Comparison of ENCODE assay signal across 28 cellular contexts in genomic region chr5:114308017-114308416, GRCh38. TPM values are rescaled to one million over a fixed set of nuclear protein-coding genes. Genes with fewer than 3 reads are reported as not detected.
DNase-seq lines count a peak whose midpoint lies in the region; ATAC-seq and TF ChIP-seq lines count a peak whose summit lies in the region.
"Had no signal": no experiment of that assay in that cellular context is flagged by ENCODE, and none has a peak within 500 bp of the region (broad histone marks: within the 10 kb centered on the region; RNA-seq: fewer than 3 reads in every experiment).

No MANE protein-coding gene starts in this region.

- DNase-seq in COR-L47 (lab: John Stamatoyannopoulos, UW) (peak; percentile 38), IMR-90 (no peak), endodermal cell (peak; percentile 87), mesendoderm (peak; percentile 88), GM13977 (ENCODE audit: low spot score) (no peak)
- DNase-seq in stimulated activated naive CD8-positive, alpha-beta T cell treated with anti-CD3 and anti-CD28 coated beads, Interleukin-15, amount 100 ng/mL, for 72 hours, result no peak
- DNase-seq in stimulated activated CD4-positive, alpha-beta T cell treated with anti-CD3 and anti-CD28 coated beads, Interleukin-2, amount 100 ng/mL, for 48 hours, result no peak
- DNase-seq: ACHN; Caco-2; CD4-positive, alpha-beta T cell; DMS 273 treated with DMSO at 0.1 percent for 48 hours; DMS79 treated with DMSO at 0.1 percent for 48 hours; GM23248; KG1; NCI-H1092 treated with DMSO at 0.1 percent for 48 hours; NCI-H1436 treated with DMSO at 0.1 percent for 48 hours; NCI-H2029 treated with DMSO at 0.1 percent for 48 hours; NCI-H345; NCI-H524; NCI-H774; NK-92 treated with Interleukin-12 subunit alpha and Interleukin-12 subunit beta, amount 100 ng/mL, for 24 hours; Peyer's patch; SJCRH30 had no signal

- H3K9me3 Mint-ChIP-seq in endodermal cell, result no peaks in the 10 kb centered on the region
- H3K9me3 Mint-ChIP-seq in stimulated activated naive CD8-positive, alpha-beta T cell treated with anti-CD3 and anti-CD28 coated beads, Interleukin-15, amount 100 ng/mL, for 72 hours, result no peaks in the 10 kb centered on the region
- H3K9me3 Mint-ChIP-seq: CD4-positive, alpha-beta T cell had no signal

- CTCF ChIA-PET in IMR-90 (lab: Yijun Ruan, JAX), result no interaction called here

- peaks cover 54% of the 10 kb centered on the region for H3K4me1 Mint-ChIP-seq in endodermal cell
- no peaks in the 10 kb centered on the region for H3K4me1 Mint-ChIP-seq in stimulated activated naive CD8-positive, alpha-beta T cell treated with anti-CD3 and anti-CD28 coated beads, Interleukin-15, amount 100 ng/mL, for 72 hours

- H3K4me3 ChIP-seq in IMR-90 (ENCODE audit: insufficient read depth, low read depth, low read length) (no peak overlapping the region), endodermal cell (ENCODE audit: low read length) (no peak overlapping the region), mesendoderm (ENCODE audit: low read length) (no peak overlapping the region)
- H3K4me3 ChIP-seq: BLaER1, GM12878, GM23248, Peyer's patch, SJCRH30 had no signal

- H4K5ac ChIP-seq in IMR-90 (ENCODE audit: low read depth, low read length), result no peak overlapping the region
- no peak overlapping the region for H4K5ac ChIP-seq in mesendoderm (ENCODE audit: low read length)

- H3K27ac Mint-ChIP-seq in endodermal cell, result no peak overlapping the region
- no peak overlapping the region for H3K27ac Mint-ChIP-seq in stimulated activated naive CD8-positive, alpha-beta T cell treated with anti-CD3 and anti-CD28 coated beads, Interleukin-15, amount 100 ng/mL, for 72 hours
- H3K27ac Mint-ChIP-seq: CD4-positive, alpha-beta T cell had no signal

- H3K4me2 ChIP-seq in IMR-90 (ENCODE audit: low read depth, low read length), result no peak overlapping the region
- no peak overlapping the region for H3K4me2 ChIP-seq in mesendoderm (ENCODE audit: low read length)
- H3K4me2 ChIP-seq: BLaER1 had no signal

- H4K20me1 ChIP-seq in IMR-90 (ENCODE audit: insufficient read depth, low read length), result no peaks in the 10 kb centered on the region
- H4K20me1 ChIP-seq: BLaER1 had no signal

- no peak overlapping the region for H3K27ac ChIP-seq in IMR-90 (ENCODE audit: insufficient read depth, low read length)
- H3K27ac ChIP-seq in endodermal cell (ENCODE audit: low read depth, low read length), result no peak overlapping the region
- no peak overlapping the region for H3K27ac ChIP-seq in mesendoderm (ENCODE audit: low read depth, low read length)
- H3K27ac ChIP-seq: 22Rv1, BLaER1, GM23248, Peyer's patch, SJCRH30 had no signal

- no peak overlapping the region for H2AFZ ChIP-seq in IMR-90 (replicated peaks; ENCODE audit: low read length, poor library complexity)
- H2AFZ ChIP-seq: GM23248 had no signal

- TF ChIP-seq POLR2A in IMR-90 (IDR thresholded peaks at IDR 0.05; ENCODE audit: low read depth, low read length), result no peak

- in situ Hi-C loops in IMR-90 (cut with MboI; ENCODE audit: low sequenced_read_pairs), result loop anchor here (5.0 kb wide), 1 partner anchor 211 kb away; no protein-coding TSS in a partner anchor
- in situ Hi-C loops in GM13977 (cut with MboI; ENCODE audit: low pct_unique_long_range_greater_than_20kb, low sequenced_read_pairs, unreplicated experiment), result no loop called here

- no peaks in the 10 kb centered on the region for H3K27me3 ChIP-seq in IMR-90 (ENCODE audit: control insufficient read depth, insufficient read depth, low read length)
- peaks cover 28% of the 10 kb centered on the region for H3K27me3 ChIP-seq in endodermal cell (ENCODE audit: control insufficient read depth, insufficient read depth, low read length, poor library complexity, severe bottlenecking)
- no peaks in the 10 kb centered on the region for H3K27me3 ChIP-seq in mesendoderm (ENCODE audit: insufficient read depth, low read length, poor library complexity)
- H3K27me3 ChIP-seq: BLaER1, Peyer's patch, SJCRH30 had no signal

- ATAC-seq in IMR-90 (ENCODE audit: low read depth) (no peak), HG03457 (IDR thresholded peaks at IDR 0.05; ENCODE audit: unreplicated experiment) (no peak)
- ATAC-seq in stimulated activated naive CD8-positive, alpha-beta T cell treated with anti-CD3 and anti-CD28 coated beads, Interleukin-15, amount 100 ng/mL, for 72 hours, result no peak
- ATAC-seq: GM12878, HepG2 had no signal

- H3K56ac ChIP-seq in IMR-90 (ENCODE audit: extremely low read depth, insufficient read depth, low read length) (no peak overlapping the region), mesendoderm (ENCODE audit: low read length) (no peak overlapping the region)

- H2AK5ac ChIP-seq in IMR-90 (ENCODE audit: low read depth, low read length), result no peak overlapping the region
- H2AK5ac ChIP-seq in mesendoderm (ENCODE audit: low read length), result no peak overlapping the region

- H3K23ac ChIP-seq in IMR-90 (ENCODE audit: low read depth, low read length) (no peak overlapping the region), mesendoderm (ENCODE audit: low read length) (no peak overlapping the region)

- POLR2A ChIA-PET in IMR-90 (lab: Charles Lee; ENCODE audit: unreplicated experiment), result no interaction called here

- TF ChIP-seq CTCF in IMR-90 (conservative IDR thresholded peaks at IDR 0.05; ENCODE audit: low read depth, low read length), result no peak
- TF ChIP-seq CTCF in endodermal cell (conservative IDR thresholded peaks at IDR 0.05), result no peak
- TF ChIP-seq CTCF in GM13977 (IDR thresholded peaks at IDR 0.05; ENCODE audit: extremely low read depth, insufficient read depth, missing control alignments), result no peak

- H3K14ac ChIP-seq in IMR-90 (replicated peaks; ENCODE audit: low read depth, low read length), result no peak overlapping the region

- dilution Hi-C loops in IMR-90 (cut with HindIII; ENCODE audit: low sequenced_read_pairs, unreplicated experiment), result no loop called here

- H2BK120ac ChIP-seq in IMR-90 (ENCODE audit: low read depth, low read length) (no peak overlapping the region), mesendoderm (ENCODE audit: low read depth, low read length) (no peak overlapping the region)

- no peak overlapping the region for H2BK20ac ChIP-seq in IMR-90 (ENCODE audit: low read depth, low read length)

- H3K9me3 ChIP-seq in IMR-90 (ENCODE audit: control insufficient read depth, insufficient read depth, low read length) (no peaks in the 10 kb centered on the region), endodermal cell (ENCODE audit: control insufficient read depth, low read length) (no peaks in the 10 kb centered on the region)
- H3K9me3 ChIP-seq: BLaER1, Caco-2, Peyer's patch, SJCRH30 had no signal

- H3K79me1 ChIP-seq in IMR-90 (ENCODE audit: low read depth in 1 of 2, low read length in 2 of 2) (no peaks in the 10 kb centered on the region; a peak in 1 of 4 replicates), mesendoderm (ENCODE audit: low read length) (no peaks in the 10 kb centered on the region)

- H3K9ac ChIP-seq in IMR-90 (ENCODE audit: low read depth, low read length) (no peak overlapping the region), endodermal cell (ENCODE audit: extremely low read depth, low read length, poor library complexity, severe bottlenecking) (no peak overlapping the region), mesendoderm (ENCODE audit: low read length) (no peak overlapping the region)
- H3K9ac ChIP-seq: BLaER1, GM23248 had no signal

- H2AK9ac ChIP-seq in IMR-90 (replicated peaks; ENCODE audit: low read depth, low read length, poor library complexity), result no peak overlapping the region

- WGBS in IMR-90 (ENCODE audit: extremely low coverage in 2 of 2, insufficient read length in 1 of 2), 2 experiments, result no CpG with 5 or more reads among the region's 1 CpG
- 37% methylated on average over 1 of the region's 1 CpG; no CpG with 5 or more reads in 1 of the 2 experiments for WGBS in endodermal cell (ENCODE audit: insufficient coverage in 1 of 2, insufficient read length in 1 of 2), 2 experiments
- no CpG with 5 or more reads among the region's 1 CpG for WGBS in mesendoderm (ENCODE audit: extremely low coverage, insufficient coverage, low lambda C conversion rate)

- H2BK15ac ChIP-seq in IMR-90 (ENCODE audit: low read depth, low read length) (no peak overlapping the region), mesendoderm (replicated peaks; ENCODE audit: low read depth) (no peak overlapping the region)

- H3K27me3 Mint-ChIP-seq in endodermal cell (ENCODE audit: insufficient read depth), result peaks cover 20% of the 10 kb centered on the region
- H3K27me3 Mint-ChIP-seq in stimulated activated naive CD8-positive, alpha-beta T cell treated with anti-CD3 and anti-CD28 coated beads, Interleukin-15, amount 100 ng/mL, for 72 hours, result no peaks in the 10 kb centered on the region
- H3K27me3 Mint-ChIP-seq: CD4-positive, alpha-beta T cell had no signal

- H3K18ac ChIP-seq in IMR-90 (ENCODE audit: low read depth, low read length) (no peak overlapping the region), mesendoderm (ENCODE audit: low read length) (no peak overlapping the region)

- H4K8ac ChIP-seq in IMR-90 (ENCODE audit: low read depth in 2 of 2, low read length in 2 of 2), result no peak overlapping the region
- H4K8ac ChIP-seq in mesendoderm (ENCODE audit: low read depth, low read length), result no peak overlapping the region

- H2BK5ac ChIP-seq in IMR-90 (ENCODE audit: low read depth, low read length, poor library complexity, severe bottlenecking) (no peak overlapping the region), mesendoderm (ENCODE audit: low read length) (no peak overlapping the region)

- H3K9me1 ChIP-seq in IMR-90 (ENCODE audit: insufficient read depth, low read length), result no peaks in the 10 kb centered on the region

- BruUV-seq in IMR-90 (replicated peaks; lab: Mats Ljungman, UMichigan), result no TSS peak

- no peaks in the 10 kb centered on the region for H3K36me3 Mint-ChIP-seq in endodermal cell (ENCODE audit: low read depth)

- H3K36me3 ChIP-seq in IMR-90 (ENCODE audit: control insufficient read depth, insufficient read depth, low read length), result no peaks in the 10 kb centered on the region
- no peaks in the 10 kb centered on the region for H3K36me3 ChIP-seq in endodermal cell (ENCODE audit: control insufficient read depth, insufficient read depth, low read length)
- H3K36me3 ChIP-seq in mesendoderm (ENCODE audit: control insufficient read depth, insufficient read depth, low read length), result no peaks in the 10 kb centered on the region
- H3K36me3 ChIP-seq: BLaER1, Peyer's patch, SJCRH30 had no signal

- H3K4ac ChIP-seq in IMR-90 (ENCODE audit: low read depth, low read length), result no peak overlapping the region; the same call in 1 of the 2 replicates
- H3K4ac ChIP-seq in mesendoderm (ENCODE audit: low read depth, low read length), result no peak overlapping the region

- no peak overlapping the region for H3K4me3 Mint-ChIP-seq in endodermal cell
- H3K4me3 Mint-ChIP-seq in stimulated activated naive CD8-positive, alpha-beta T cell treated with anti-CD3 and anti-CD28 coated beads, Interleukin-15, amount 100 ng/mL, for 72 hours, result no peak overlapping the region
- H3K4me3 Mint-ChIP-seq: CD4-positive, alpha-beta T cell had no signal

- H4K91ac ChIP-seq in IMR-90 (ENCODE audit: insufficient read depth, low read depth, low read length), result peak overlapping the region; percentile 42; the same call in 1 of the 2 replicates

- no peak for TF ChIP-seq RAD21 in IMR-90 (IDR thresholded peaks at IDR 0.05; ENCODE audit: low read length)

- no peaks in the 10 kb centered on the region for H3K79me2 ChIP-seq in mesendoderm (ENCODE audit: control insufficient read depth, insufficient read depth, low read length)

- intact Hi-C loops in IMR-90 (cut with micrococcal nuclease), result loop anchor here (5.0 kb wide), 4 partner anchors 49 to 501 kb away; no protein-coding TSS in a partner anchor

- H3K4me1 ChIP-seq in IMR-90 (ENCODE audit: control insufficient read depth, insufficient read depth, low read length) (peaks cover 8% of the 10 kb centered on the region), endodermal cell (ENCODE audit: control insufficient read depth, insufficient read depth, low read length) (peaks cover 10% of the 10 kb centered on the region), mesendoderm (ENCODE audit: control insufficient read depth, low read depth, low read length) (peaks cover 3% of the 10 kb centered on the region)
- H3K4me1 ChIP-seq: BLaER1, Caco-2, Peyer's patch, SJCRH30 had no signal

RNA-seq across cellular contexts. Expression of gene KCNN2, which starts 53.9 kb away (rescaled TPM):
- total RNA-seq in IMR-90 (2012; rRNA removed), result 2.2 and 3.3 TPM in 2 replicates
- polyA plus RNA-seq in IMR-90 (2012; rRNA removed), result 7.5 and 8.8 TPM in 2 replicates
- polyA plus RNA-seq in IMR-90 (2012; cell fraction: cytosol; rRNA removed), result 4.9 and 5.7 TPM in 2 replicates
- polyA plus RNA-seq in IMR-90 (2012; cell fraction: nucleus; rRNA removed; ENCODE audit: low replicate concordance), result 5.9 and 9.9 TPM in 2 replicates
- total RNA-seq in endodermal cell, result 1 to 10 TPM; 3.0 to 4.7 TPM
- polyA plus RNA-seq in endodermal cell (2013, experiment 1 of 2), result 3.5 TPM
- 2.9 TPM for polyA plus RNA-seq in endodermal cell (2013, experiment 2 of 2)
- polyA plus RNA-seq in mesendoderm (2013, experiment 1 of 2), result 3.8 TPM
- 4.0 TPM for polyA plus RNA-seq in mesendoderm (2013, experiment 2 of 2)
- total RNA-seq: CD4-positive, alpha-beta T cell; GM23248; HepG2; SJCRH30 had no signal
- polyA plus RNA-seq: GM23248, HepG2 had no signal

Comparison
In these comparisons a context has a peak if more than half of its experiments do, and no peak if none do; other contexts are left out.
1. DNase-seq: peak in COR-L47 (single experiment), endodermal cell (single experiment) and mesendoderm (single experiment); none in IMR-90 (single experiment), stimulated activated naive CD8-positive, alpha-beta T cell treated with anti-CD3 and anti-CD28 coated beads, Interleukin-15, amount 100 ng/mL, for 72 hours (0 of 2), stimulated activated CD4-positive, alpha-beta T cell treated with anti-CD3 and anti-CD28 coated beads, Interleukin-2, amount 100 ng/mL, for 48 hours (0 of 2) and GM13977 (single experiment).